In the genomic region with DNA sequence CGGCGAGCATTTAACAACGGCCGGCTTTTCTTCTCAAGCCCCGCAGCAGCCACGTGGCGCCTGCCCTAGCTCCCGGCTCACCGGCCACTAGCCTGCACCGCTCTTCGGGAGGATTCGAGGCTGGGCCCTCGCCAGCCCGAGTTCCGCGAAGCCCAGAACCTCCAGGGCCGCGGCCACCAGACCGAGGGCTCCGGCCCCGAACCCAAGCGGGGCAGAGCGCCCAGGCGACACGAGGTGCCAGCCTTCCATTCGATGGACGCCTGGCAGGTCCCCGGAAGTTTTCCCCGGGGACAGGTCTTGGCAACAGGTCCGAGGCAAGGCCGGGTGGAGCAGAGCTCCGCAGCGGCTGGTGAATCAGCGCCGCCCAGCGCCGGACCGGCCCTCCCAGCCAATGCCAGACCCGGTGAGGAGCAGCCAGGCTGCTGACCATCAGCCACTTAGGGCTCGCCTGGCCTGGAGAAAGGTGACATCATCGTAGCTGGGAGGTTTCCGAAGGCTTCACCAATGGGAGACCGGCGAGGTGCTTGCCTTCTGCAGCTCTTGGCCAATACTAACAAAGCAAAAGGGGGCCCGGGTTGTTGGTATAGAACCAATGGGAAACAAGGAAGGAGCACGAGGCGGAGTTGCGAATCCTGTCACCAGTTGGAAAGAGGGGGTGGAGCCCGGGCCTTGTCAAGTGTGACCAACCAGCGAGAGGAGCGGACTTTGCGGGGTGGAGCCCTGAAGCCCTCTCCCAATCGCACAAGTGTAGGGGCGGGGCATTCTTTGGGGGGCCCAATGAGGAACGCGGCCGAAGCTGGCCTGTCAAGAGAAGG, we compare ENCODE assay signal across 8 cellular contexts. TPM values are rescaled to one million over a fixed set of nuclear protein-coding genes. Genes with fewer than 3 reads are reported as not detected.
DNase-seq lines count a peak whose midpoint lies in the region; ATAC-seq and TF ChIP-seq lines count a peak whose summit lies in the region.

No MANE protein-coding gene starts in this region.

- peak overlapping the region; percentile 94 for H3K27ac ChIP-seq in CD4-positive, alpha-beta T cell (ENCODE audit: low read depth, low read length)
- peak overlapping the region; percentile 99 for H3K27ac ChIP-seq in duodenal mucosa (ENCODE audit: low read depth, low read length)

- ATAC-seq in CD4-positive, alpha-beta T cell (ENCODE audit: poor library complexity) = peak; percentile 92
- peak; percentile 88 for ATAC-seq in GM19397 (IDR thresholded peaks at IDR 0.05; ENCODE audit: unreplicated experiment)
- peak; percentile 84 for ATAC-seq in HG03571 (IDR thresholded peaks at IDR 0.05; ENCODE audit: unreplicated experiment)

- no peaks in the 10 kb centered on the region for H3K27me3 ChIP-seq in CD4-positive, alpha-beta T cell (ENCODE audit: control insufficient read depth, insufficient read depth, low read length)
- no peaks in the 10 kb centered on the region for H3K27me3 ChIP-seq in duodenal mucosa (ENCODE audit: control insufficient read depth in 1 of 2, insufficient read depth in 2 of 2, low read length in 2 of 2)

- H3K9me3 ChIP-seq in CD4-positive, alpha-beta T cell (ENCODE audit: control insufficient read depth, low read length) = no peaks in the 10 kb centered on the region
- H3K9me3 ChIP-seq in duodenal mucosa (ENCODE audit: control insufficient read depth in 1 of 2, low read length in 2 of 2) = no peaks in the 10 kb centered on the region

- H3K9ac ChIP-seq in duodenal mucosa (ENCODE audit: low read depth in 1 of 2, low read length in 2 of 2) = peak overlapping the region; percentile 93 to 96

- H3K36me3 ChIP-seq in duodenal mucosa (ENCODE audit: control insufficient read depth in 1 of 2, insufficient read depth in 2 of 2, low read length in 2 of 2) = peaks cover 6 to 22% of the 10 kb centered on the region in 2 donors

- H3K4me3 Mint-ChIP-seq in CD4-positive, alpha-beta T cell = peak overlapping the region; percentile 89
- peak overlapping the region; percentile 82 for H3K4me3 Mint-ChIP-seq in activated CD4-positive, alpha-beta memory T cell treated with anti-CD3 and anti-CD28 coated beads, Interleukin-2, amount 10 ng/mL, durations not matched to agents 7 days and 5 days

- CTCF ChIA-PET in CD4-positive, alpha-beta T cell (lab: Charles Lee) = interaction anchor here (0.6 to 5.0 kb wide), 12 partner anchors 13 to 387 kb away, joined by 3 to 55 read pairs (median 5); a partner anchor contains a TSS
- CTCF ChIA-PET in activated CD4-positive, alpha-beta memory T cell treated with anti-CD3 and anti-CD28 coated beads, Interleukin-2, amount 10 ng/mL, durations not matched to agents 7 days and 5 days (lab: Charles Lee) = interaction anchor here (0.6 to 8.5 kb wide), 29 partner anchors 8 to 389 kb away, joined by 3 to 251 read pairs (median 8); a partner anchor contains a TSS

- H3K27me3 Mint-ChIP-seq in CD4-positive, alpha-beta T cell = no peaks in the 10 kb centered on the region
- H3K27me3 Mint-ChIP-seq in activated CD4-positive, alpha-beta memory T cell treated with anti-CD3 and anti-CD28 coated beads, Interleukin-2, amount 10 ng/mL, durations not matched to agents 7 days and 5 days = no peaks in the 10 kb centered on the region

- DNase-seq in CD4-positive, alpha-beta T cell = peak; percentile 99 to 100 (median 99)
- DNase-seq in NCI-H82 (lab: John Stamatoyannopoulos, UW) = peak; percentile 100
- DNase-seq in activated CD4-positive, alpha-beta memory T cell treated with anti-CD3 and anti-CD28 coated beads, Interleukin-2, amount 10 ng/mL, durations not matched to agents 7 days and 5 days = peak; percentile 100
- DNase-seq in lower leg skin (ENCODE audit: low spot score in 2 of 2) = peak; percentile 100
- DNase-seq in stimulated activated CD4-positive, alpha-beta T cell treated with anti-CD3 and anti-CD28 coated beads, Interleukin-4, amount 100 ng/mL, for 48 hours (ENCODE audit: low read depth in 2 of 2) = peak; percentile 99 to 100

- H3K4me1 Mint-ChIP-seq in CD4-positive, alpha-beta T cell (ENCODE audit: low read depth) = peaks cover 33% of the 10 kb centered on the region
- peaks cover 43% of the 10 kb centered on the region for H3K4me1 Mint-ChIP-seq in activated CD4-positive, alpha-beta memory T cell treated with anti-CD3 and anti-CD28 coated beads, Interleukin-2, amount 10 ng/mL, durations not matched to agents 7 days and 5 days

- TF ChIP-seq POLR2A in lower leg skin (IDR thresholded peaks at IDR 0.05) = peak in 1 of 2 donors; percentile 75

- POLR2A ChIA-PET in CD4-positive, alpha-beta T cell (lab: Charles Lee) = interaction anchor here (0.5 to 5.9 kb wide), 56 partner anchors 9 to 1154 kb away, joined by 3 to 219 read pairs (median 5); a partner anchor contains a TSS
- POLR2A ChIA-PET in activated CD4-positive, alpha-beta memory T cell treated with anti-CD3 and anti-CD28 coated beads, Interleukin-2, amount 10 ng/mL, durations not matched to agents 7 days and 5 days (lab: Charles Lee) = interaction anchor here (0.7 to 9.4 kb wide), 49 partner anchors 9 to 486 kb away, joined by 3 to 287 read pairs (median 6); a partner anchor contains a TSS

- peak overlapping the region; percentile 75 for H3K27ac Mint-ChIP-seq in CD4-positive, alpha-beta T cell
- peak overlapping the region; percentile 81 for H3K27ac Mint-ChIP-seq in activated CD4-positive, alpha-beta memory T cell treated with anti-CD3 and anti-CD28 coated beads, Interleukin-2, amount 10 ng/mL, durations not matched to agents 7 days and 5 days

- no peak for TF ChIP-seq CTCF in CD4-positive, alpha-beta T cell (IDR thresholded peaks at IDR 0.05)
- TF ChIP-seq CTCF in lower leg skin (IDR thresholded peaks at IDR 0.05) = peak in 1 of 3 donors; percentile 53

- intact Hi-C loops in CD4-positive, alpha-beta T cell (cut with DNase I, micrococcal nuclease) = loop anchor here (1.0 to 5.0 kb wide), 11 partner anchors 22 to 733 kb away; a partner anchor contains a TSS
- intact Hi-C loops in lower leg skin (cut with DNase I; ENCODE audit: low total_unique reads) = loop anchor here (2.0 to 5.0 kb wide), 2 partner anchors 158 to 228 kb away; no protein-coding TSS in a partner anchor

- peak overlapping the region; percentile 76 to 80 for H3K4me3 ChIP-seq in duodenal mucosa (ENCODE audit: low read depth in 1 of 2, low read length in 2 of 2)
- H3K4me3 ChIP-seq in lower leg skin (ENCODE audit: low read depth, poor library complexity, severe bottlenecking) = peak overlapping the region; percentile 37

- 1% methylated on average over 32 to 35 of the region's 57 CpGs for whole genome bisulfite sequencing in lower leg skin, 2 donors

- peaks cover 12 to 15% of the 10 kb centered on the region in 2 donors for H3K4me1 ChIP-seq in duodenal mucosa (ENCODE audit: control insufficient read depth in 1 of 2, insufficient read depth in 2 of 2, low read length in 2 of 2)

- peaks cover 55% of the 10 kb centered on the region for H3K36me3 Mint-ChIP-seq in CD4-positive, alpha-beta T cell (ENCODE audit: low read depth)
- peaks cover 36% of the 10 kb centered on the region for H3K36me3 Mint-ChIP-seq in activated CD4-positive, alpha-beta memory T cell treated with anti-CD3 and anti-CD28 coated beads, Interleukin-2, amount 10 ng/mL, durations not matched to agents 7 days and 5 days (ENCODE audit: low read depth)

- no peaks in the 10 kb centered on the region for H3K9me3 Mint-ChIP-seq in CD4-positive, alpha-beta T cell
- H3K9me3 Mint-ChIP-seq in activated CD4-positive, alpha-beta memory T cell treated with anti-CD3 and anti-CD28 coated beads, Interleukin-2, amount 10 ng/mL, durations not matched to agents 7 days and 5 days = no peaks in the 10 kb centered on the region

RNA-seq across cellular contexts. Expression of a gene that starts 0.5 kb away (rescaled TPM):
- 10 to 100 TPM; 43.5 to 45.3 TPM for total RNA-seq in CD4-positive, alpha-beta T cell
- 10 to 100 TPM; 40.8 to 47.5 TPM for total RNA-seq in activated CD4-positive, alpha-beta memory T cell treated with anti-CD3 and anti-CD28 coated beads, Interleukin-2, amount 10 ng/mL, durations not matched to agents 7 days and 5 days
- 10 to 100 TPM; 19.1 to 26.6 (median 23.9) TPM for total RNA-seq in lower leg skin

RNA-seq across cellular contexts. Expression of a gene that starts 20.7 kb away (rescaled TPM):
- total RNA-seq in CD4-positive, alpha-beta T cell = 10 to 100 TPM; 50.9 to 54.8 TPM
- 10 to 100 TPM; 59.3 to 63.3 TPM for total RNA-seq in activated CD4-positive, alpha-beta memory T cell treated with anti-CD3 and anti-CD28 coated beads, Interleukin-2, amount 10 ng/mL, durations not matched to agents 7 days and 5 days
- 10 to 100 TPM; 55.6 to 82.3 (median 60.2) TPM for total RNA-seq in lower leg skin

RNA-seq across cellular contexts. Expression of a gene that starts 47.0 kb away (rescaled TPM):
- total RNA-seq in CD4-positive, alpha-beta T cell = under 1 TPM; 0.81 to 0.96 TPM
- total RNA-seq in activated CD4-positive, alpha-beta memory T cell treated with anti-CD3 and anti-CD28 coated beads, Interleukin-2, amount 10 ng/mL, durations not matched to agents 7 days and 5 days = under 1 TPM; 0.98 TPM
- 1,000 to 10,000 TPM in 1 of 4 donors, 100 to 1,000 TPM in 3; 771 to 1,715 (median 955) TPM for total RNA-seq in lower leg skin

Comparison
In these comparisons a context has a peak if more than half of its experiments do, and no peak if none do; other contexts are left out.
1. Peak in every context shown above with its lines: DNase-seq, ATAC-seq, H3K4me3 ChIP-seq and H3K27ac ChIP-seq.
2. RNA of a gene that starts 47.0 kb away (total RNA-seq): 771 to 1,715 TPM in lower leg skin; 0.98 TPM in activated CD4-positive, alpha-beta memory T cell treated with anti-CD3 and anti-CD28 coated beads, Interleukin-2, amount 10 ng/mL, durations not matched to agents 7 days and 5 days and 0.81 to 0.96 TPM in CD4-positive, alpha-beta T cell; every median in the first group is over 100 times any median in the second.